Comparison of ENCODE assay signal across 1 cellular context in the genomic region with DNA sequence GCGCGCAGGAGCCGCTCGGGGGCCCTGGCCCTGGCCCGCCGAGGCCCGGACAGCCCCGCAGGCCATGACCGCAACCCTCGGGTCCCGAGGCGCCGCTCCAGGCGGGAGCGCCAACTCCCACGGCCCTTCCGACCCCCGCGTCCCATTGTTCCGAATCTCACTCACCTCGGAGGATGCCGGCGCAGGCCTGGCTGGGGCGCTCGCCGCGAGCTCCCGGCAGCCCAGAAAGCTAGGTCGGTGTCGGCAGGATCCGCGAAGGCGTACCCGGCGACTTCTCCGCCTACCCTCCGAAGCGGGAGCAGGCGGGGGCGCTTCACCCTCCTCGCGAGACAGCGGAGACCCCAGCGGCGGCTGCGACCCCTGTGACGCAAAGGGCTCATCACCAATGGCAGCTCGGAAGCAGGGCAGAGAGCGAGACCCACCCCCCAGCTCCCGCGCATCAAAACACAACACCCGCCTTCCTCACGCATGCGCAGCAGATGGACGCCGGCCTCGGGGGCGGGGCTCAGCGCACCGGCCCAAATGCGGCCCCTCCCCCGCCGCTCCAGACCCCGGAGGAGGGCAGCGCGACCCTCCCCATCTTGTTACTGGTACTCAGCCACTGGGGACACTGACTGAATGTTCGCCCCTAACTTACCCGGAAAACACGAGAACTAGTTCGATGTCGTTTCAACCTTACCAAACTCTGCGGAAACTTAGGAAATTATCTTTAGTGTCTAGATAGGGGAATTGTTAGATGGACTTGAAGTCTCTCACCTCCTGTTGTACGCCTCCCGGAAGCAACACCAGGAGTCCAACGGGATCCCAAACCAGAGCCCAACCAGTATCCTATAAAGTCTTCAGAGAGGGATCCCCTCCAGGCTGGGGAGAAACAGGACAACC.
A peak's percentile ranks its signal among the peaks of the same experiment; 100 is the strongest.
TF ChIP-seq lines count a peak whose summit lies in the region.

No MANE protein-coding gene starts in this region.

TF ChIP-seq in HepG2, 621 proteins besides CTCF, POLR2A, EP300 and RAD21 (continued from another document):
- 0 out of 2 replicates have a peak, but pooled peaks have one; percentile 61 for TF ChIP-seq MEF2D (CRISPR knock-in tag; IDR thresholded peaks at IDR 0.05)
- no peak for TF ChIP-seq ZNF101 (CRISPR knock-in tag; IDR thresholded peaks at IDR 0.05; ENCODE audit: borderline replicate concordance, low read depth)
- TF ChIP-seq BHLHE40 (IDR thresholded peaks at IDR 0.05; ENCODE audit: low read length), result no peak
- TF ChIP-seq FOXC1 (CRISPR knock-in tag; IDR thresholded peaks at IDR 0.05; ENCODE audit: borderline replicate concordance), result peak; percentile 60; the same call in 1 of the 2 replicates
- TF ChIP-seq, protein P1, sequence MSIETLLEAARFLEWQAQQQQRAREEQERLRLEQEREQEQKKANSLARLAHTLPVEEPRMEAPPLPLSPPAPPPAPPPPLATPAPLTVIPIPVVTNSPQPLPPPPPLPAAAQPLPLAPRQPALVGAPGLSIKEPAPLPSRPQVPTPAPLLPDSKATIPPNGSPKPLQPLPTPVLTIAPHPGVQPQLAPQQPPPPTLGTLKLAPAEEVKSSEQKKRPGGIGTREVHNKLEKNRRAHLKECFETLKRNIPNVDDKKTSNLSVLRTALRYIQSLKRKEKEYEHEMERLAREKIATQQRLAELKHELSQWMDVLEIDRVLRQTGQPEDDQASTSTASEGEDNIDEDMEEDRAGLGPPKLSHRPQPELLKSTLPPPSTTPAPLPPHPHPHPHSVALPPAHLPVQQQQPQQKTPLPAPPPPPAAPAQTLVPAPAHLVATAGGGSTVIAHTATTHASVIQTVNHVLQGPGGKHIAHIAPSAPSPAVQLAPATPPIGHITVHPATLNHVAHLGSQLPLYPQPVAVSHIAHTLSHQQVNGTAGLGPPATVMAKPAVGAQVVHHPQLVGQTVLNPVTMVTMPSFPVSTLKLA (IDR thresholded peaks at IDR 0.05), result peak; percentile 23; the same call in 1 of the 2 replicates
- TF ChIP-seq RFXANK (CRISPR knock-in tag; IDR thresholded peaks at IDR 0.05), result no peak
- no peak for TF ChIP-seq JARID2 (CRISPR knock-in tag; IDR thresholded peaks at IDR 0.05; ENCODE audit: insufficient replicate concordance)
- peak; percentile 95 for TF ChIP-seq ZMYM4 (CRISPR knock-in tag; IDR thresholded peaks at IDR 0.05)
- TF ChIP-seq, protein P2, sequence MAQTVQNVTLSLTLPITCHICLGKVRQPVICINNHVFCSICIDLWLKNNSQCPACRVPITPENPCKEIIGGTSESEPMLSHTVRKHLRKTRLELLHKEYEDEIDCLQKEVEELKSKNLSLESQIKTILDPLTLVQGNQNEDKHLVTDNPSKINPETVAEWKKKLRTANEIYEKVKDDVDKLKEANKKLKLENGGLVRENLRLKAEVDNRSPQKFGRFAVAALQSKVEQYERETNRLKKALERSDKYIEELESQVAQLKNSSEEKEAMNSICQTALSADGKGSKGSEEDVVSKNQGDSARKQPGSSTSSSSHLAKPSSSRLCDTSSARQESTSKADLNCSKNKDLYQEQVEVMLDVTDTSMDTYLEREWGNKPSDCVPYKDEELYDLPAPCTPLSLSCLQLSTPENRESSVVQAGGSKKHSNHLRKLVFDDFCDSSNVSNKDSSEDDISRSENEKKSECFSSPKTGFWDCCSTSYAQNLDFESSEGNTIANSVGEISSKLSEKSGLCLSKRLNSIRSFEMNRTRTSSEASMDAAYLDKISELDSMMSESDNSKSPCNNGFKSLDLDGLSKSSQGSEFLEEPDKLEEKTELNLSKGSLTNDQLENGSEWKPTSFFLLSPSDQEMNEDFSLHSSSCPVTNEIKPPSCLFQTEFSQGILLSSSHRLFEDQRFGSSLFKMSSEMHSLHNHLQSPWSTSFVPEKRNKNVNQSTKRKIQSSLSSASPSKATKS (CRISPR knock-in tag; IDR thresholded peaks at IDR 0.05), result no peak
- TF ChIP-seq, protein P3, sequence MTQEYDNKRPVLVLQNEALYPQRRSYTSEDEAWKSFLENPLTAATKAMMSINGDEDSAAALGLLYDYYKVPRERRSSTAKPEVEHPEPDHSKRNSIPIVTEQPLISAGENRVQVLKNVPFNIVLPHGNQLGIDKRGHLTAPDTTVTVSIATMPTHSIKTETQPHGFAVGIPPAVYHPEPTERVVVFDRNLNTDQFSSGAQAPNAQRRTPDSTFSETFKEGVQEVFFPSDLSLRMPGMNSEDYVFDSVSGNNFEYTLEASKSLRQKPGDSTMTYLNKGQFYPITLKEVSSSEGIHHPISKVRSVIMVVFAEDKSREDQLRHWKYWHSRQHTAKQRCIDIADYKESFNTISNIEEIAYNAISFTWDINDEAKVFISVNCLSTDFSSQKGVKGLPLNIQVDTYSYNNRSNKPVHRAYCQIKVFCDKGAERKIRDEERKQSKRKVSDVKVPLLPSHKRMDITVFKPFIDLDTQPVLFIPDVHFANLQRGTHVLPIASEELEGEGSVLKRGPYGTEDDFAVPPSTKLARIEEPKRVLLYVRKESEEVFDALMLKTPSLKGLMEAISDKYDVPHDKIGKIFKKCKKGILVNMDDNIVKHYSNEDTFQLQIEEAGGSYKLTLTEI (CRISPR knock-in tag; conservative IDR thresholded peaks at IDR 0.05), result no peak
